ENCODE assay signal across 8 cellular contexts in the genomic region with DNA sequence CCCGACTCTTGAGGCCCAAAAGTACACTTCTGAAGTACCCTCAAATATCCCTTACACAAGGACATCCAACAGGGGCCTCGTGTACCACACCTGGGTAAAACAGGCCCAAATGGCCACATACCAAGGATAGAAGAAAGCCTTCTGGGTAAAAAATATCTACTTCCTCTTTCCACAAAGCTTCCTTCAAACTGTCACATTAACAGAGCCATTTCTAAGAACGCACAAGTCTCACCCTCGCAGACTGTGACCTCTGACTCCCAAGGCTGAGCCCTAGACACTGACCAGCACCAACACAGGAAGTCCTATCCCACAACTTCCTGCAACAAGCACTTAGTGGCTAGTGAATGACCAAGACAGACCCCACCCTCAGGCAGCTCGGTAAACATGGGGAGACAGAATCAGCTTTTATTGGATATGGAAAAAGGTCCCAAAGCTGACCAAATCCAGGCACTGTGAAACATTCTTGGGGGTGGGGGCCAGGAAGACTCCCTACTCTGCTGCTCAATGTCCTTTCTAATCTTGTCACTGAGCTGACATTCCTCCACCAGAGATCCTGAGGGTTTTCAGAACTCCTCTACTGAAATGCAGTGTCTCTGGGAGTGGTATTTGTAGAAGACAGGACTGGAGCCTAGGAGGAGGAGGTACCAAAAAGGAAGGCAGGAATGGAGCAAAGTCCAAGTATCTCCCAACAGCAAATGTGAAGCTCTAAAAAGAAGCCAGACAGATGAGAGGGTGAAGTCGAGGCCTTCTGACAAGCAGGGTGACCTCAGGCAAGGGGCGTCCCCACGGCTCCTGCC. TPM values are rescaled to one million over a fixed set of nuclear protein-coding genes. Genes with fewer than 3 reads are reported as not detected.
DNase-seq lines count a peak whose midpoint lies in the region; ATAC-seq, FAIRE-seq and TF ChIP-seq lines count a peak whose summit lies in the region.

No MANE protein-coding gene starts in this region.

- peaks cover 13% of the 10 kb centered on the region for H3K4me1 ChIP-seq in OCI-LY7 (ENCODE audit: insufficient read depth, low read length, poor library complexity, severe bottlenecking)
- H3K4me1 ChIP-seq in H1 (replicated peaks in 1 of 4; ENCODE audit: control insufficient read depth in 3 of 4, insufficient read depth in 4 of 4, low read length in 3 of 4), result peaks cover 43 to 71% (median 53%) of the 10 kb centered on the region in 4 experiments

- peak; percentile 86 to 89 for ATAC-seq in natural killer cell treated with Interleukin-12 subunit alpha and Interleukin-12 subunit beta and Interleukin-15 and Interleukin-18, amount 100 ng/mL, for 72 hours
- ATAC-seq in GM18502 (IDR thresholded peaks at IDR 0.05; ENCODE audit: poor library complexity, unreplicated experiment), result no peak

- no peaks in the 10 kb centered on the region for H4K20me1 ChIP-seq in OCI-LY7 (ENCODE audit: insufficient read depth, low read length)
- H4K20me1 ChIP-seq in H1 (replicated peaks in 1 of 2; ENCODE audit: control insufficient read depth in 1 of 2, insufficient read depth in 2 of 2, low read length in 2 of 2), result peaks cover 0 to 2% of the 10 kb centered on the region in 2 experiments

- peak overlapping the region; percentile 99 for H2BK5ac ChIP-seq in H1 (ENCODE audit: low read depth, low read length)

- peak overlapping the region; percentile 66 for H3K18ac ChIP-seq in H1 (ENCODE audit: extremely low read depth, low read length)

- peak overlapping the region; percentile 36 for H2BK120ac ChIP-seq in H1 (replicated peaks; ENCODE audit: low read depth, low read length)

- H3K23me2 ChIP-seq in H1 (ENCODE audit: low read depth, low read length), result peaks cover 2% of the 10 kb centered on the region; the same call in 1 of the 2 replicates

- H2AFZ ChIP-seq in OCI-LY7 (ENCODE audit: low read length) (no peak overlapping the region), H1 (ENCODE audit: low read length) (no peak overlapping the region)

- H3K4me1 Mint-ChIP-seq in natural killer cell treated with Interleukin-12 subunit alpha and Interleukin-12 subunit beta and Interleukin-15 and Interleukin-18, amount 100 ng/mL, for 72 hours (ENCODE audit: low read depth in 2 of 2), result peaks cover 83 to 89% of the 10 kb centered on the region in 2 donors

- peak; percentile 33 for DNase-seq in GM10248 (ENCODE audit: extremely low spot score)
- peak; percentile 50 for DNase-seq in OCI-LY7 (ENCODE audit: low spot score)
- DNase-seq in H1 (ENCODE audit: low read depth in 1 of 2, low spot score in 2 of 2), result no peak
- peak; percentile 72 for DNase-seq in natural killer cell treated with Interleukin-12 subunit alpha and Interleukin-12 subunit beta and Interleukin-15 and Interleukin-18, amount 100 ng/mL, for 72 hours (ENCODE audit: low spot score)
- no peak for DNase-seq in occipital lobe (lab: John Stamatoyannopoulos, UW)
- no peak for DNase-seq in cerebellar cortex (ENCODE audit: low spot score)
- no peak for DNase-seq in NCI-H2227 treated with DMSO at 0.1 percent for 48 hours (lab: John Stamatoyannopoulos, UW)

- intact Hi-C loops in OCI-LY7 (cut with micrococcal nuclease; ENCODE audit: unreplicated experiment), result no loop called here

- peaks cover 12% of the 10 kb centered on the region; the same call in 1 of the 2 replicates for H3K79me2 ChIP-seq in OCI-LY7 (ENCODE audit: insufficient read depth, low read depth, low read length)
- peaks cover 13 to 81% of the 10 kb centered on the region in 2 experiments for H3K79me2 ChIP-seq in H1 (ENCODE audit: control insufficient read depth in 1 of 2, insufficient read depth in 2 of 2, low read length in 2 of 2)

- H2AK5ac ChIP-seq in H1 (ENCODE audit: low read depth, low read length), result peak overlapping the region; percentile 97

- H2BK15ac ChIP-seq in H1 (ENCODE audit: low read length), result peak overlapping the region; percentile 97

- POLR2A ChIA-PET in GM10248 (lab: Yijun Ruan, JAX) (no interaction called here), OCI-LY7 (lab: Charles Lee) (interaction anchor here (0.6 to 1.2 kb wide), 2 partner anchors 16 to 55 kb away, joined by 3 to 5 read pairs; partner anchors contain the start of genes KCTD10 and UBE3B), H1 (lab: Charles Lee; ENCODE audit: partially characterized antibody) (interaction anchor here (3.0 kb wide), 1 partner anchor 16 kb away, joined by 23 read pairs; the partner anchor contains the start of genes KCTD10 and UBE3B)

- no peaks in the 10 kb centered on the region for H3K9me3 Mint-ChIP-seq in natural killer cell treated with Interleukin-12 subunit alpha and Interleukin-12 subunit beta and Interleukin-15 and Interleukin-18, amount 100 ng/mL, for 72 hours

- H3K56ac ChIP-seq in H1 (replicated peaks; ENCODE audit: insufficient read length, low read depth, low read length), result no peak overlapping the region

- CTCF ChIA-PET in GM10248 (lab: Yijun Ruan, JAX), result interaction anchor here (0.9 to 1.9 kb wide), 4 partner anchors 9 to 384 kb away, joined by 3 to 5 read pairs (median 4); no protein-coding TSS in a partner anchor
- CTCF ChIA-PET in OCI-LY7 (lab: Charles Lee; ENCODE audit: unreplicated experiment), result no interaction called here
- CTCF ChIA-PET in H1 (lab: Charles Lee; ENCODE audit: partially characterized antibody), result interaction anchor here (1.0 to 19.5 kb wide), 5 partner anchors 10 to 97 kb away, joined by 3 to 245 read pairs (median 3); no protein-coding TSS in a partner anchor

- H4K5ac ChIP-seq in H1 (ENCODE audit: insufficient read length, low read depth, low read length), result peak overlapping the region; percentile 7

- peak overlapping the region; percentile 82 for H4K91ac ChIP-seq in H1 (replicated peaks; ENCODE audit: insufficient read length, low read length)

- TF ChIP-seq POLR2A in H1 (IDR thresholded peaks at IDR 0.05; ENCODE audit: control extremely low read depth in 1 of 2, low read depth in 2 of 2, low read length in 2 of 2), result no peak

- no peak overlapping the region for H3K14ac ChIP-seq in H1 (ENCODE audit: insufficient read length)

- peaks cover 13% of the 10 kb centered on the region for H3K79me1 ChIP-seq in H1 (ENCODE audit: low read depth, low read length)

- 0 out of 2 replicates have a peak overlapping the region, but pooled peaks have one; percentile 35 for H4K8ac ChIP-seq in H1 (ENCODE audit: extremely low read depth, insufficient read depth, low read length)

- no peaks in the 10 kb centered on the region for H3K27me3 ChIP-seq in H1 (replicated peaks in 1 of 4; ENCODE audit: control insufficient read depth in 3 of 4, extremely low read depth in 1 of 4, insufficient read depth in 3 of 4, low read length in 3 of 4)

- peak overlapping the region; percentile 98 for H2BK12ac ChIP-seq in H1 (ENCODE audit: low read depth, low read length)

- no peak overlapping the region; a peak in 2 of 7 replicates for H3K9ac ChIP-seq in H1 (replicated peaks in 1 of 4; ENCODE audit: extremely low read depth in 1 of 4, low read depth in 3 of 4, low read length in 3 of 4)

- peak overlapping the region; percentile 24 for H3K27ac ChIP-seq in OCI-LY7 (ENCODE audit: low read depth, low read length, poor library complexity, severe bottlenecking)
- H3K27ac ChIP-seq in H1 (ENCODE audit: low read depth, low read length), result peak overlapping the region; percentile 62; the same call in 1 of the 2 replicates

- BruUV-seq in OCI-LY7 (replicated peaks; lab: Mats Ljungman, UMichigan), result no TSS peak

- peaks cover 28% of the 10 kb centered on the region for H3K36me3 Mint-ChIP-seq in natural killer cell treated with Interleukin-12 subunit alpha and Interleukin-12 subunit beta and Interleukin-15 and Interleukin-18, amount 100 ng/mL, for 72 hours

- WGBS in H1 (ENCODE audit: extremely low coverage in 1 of 2, insufficient coverage in 1 of 2, insufficient read length in 1 of 2, insufficient replicate concordance in 2 of 2, low coverage in 1 of 2, low lambda C conversion rate in 2 of 2, missing lambda C conversion rate in 1 of 2), 2 experiments, result 85% methylated on average over 8 of the region's 8 CpGs; no CpG with 5 or more reads in 1 of the 2 experiments

- H3K27ac Mint-ChIP-seq in natural killer cell treated with Interleukin-12 subunit alpha and Interleukin-12 subunit beta and Interleukin-15 and Interleukin-18, amount 100 ng/mL, for 72 hours, result peak overlapping the region; percentile 93 to 95

- H3K9me3 ChIP-seq in OCI-LY7 (ENCODE audit: low read length) (no peaks in the 10 kb centered on the region), H1 (ENCODE audit: insufficient read depth in 2 of 2, low read depth in 1 of 2, low read length in 1 of 2) (no peaks in the 10 kb centered on the region)

- no peak overlapping the region for H2BK20ac ChIP-seq in H1 (ENCODE audit: low read length)

- TF ChIP-seq EP300 in H1 (IDR thresholded peaks at IDR 0.05; ENCODE audit: borderline replicate concordance in 1 of 2, low read depth in 2 of 2, low read length in 2 of 2), result no peak

- H3K4ac ChIP-seq in H1 (replicated peaks; ENCODE audit: insufficient read length, low read depth, low read length), result no peak overlapping the region

- H3K36me3 ChIP-seq in OCI-LY7 (ENCODE audit: insufficient read depth, low read length), result peaks cover 55% of the 10 kb centered on the region
- H3K36me3 ChIP-seq in H1 (ENCODE audit: control insufficient read depth in 2 of 4, insufficient read depth in 4 of 4, low read length in 3 of 4), result peaks cover 3 to 25% (median 11%) of the 10 kb centered on the region in 4 experiments; a peak in 6 of 8 replicates

- H3K4me2 ChIP-seq in OCI-LY7 (ENCODE audit: low read length), result peak overlapping the region; percentile 43
- H3K4me2 ChIP-seq in H1 (ENCODE audit: insufficient read depth in 1 of 2, low read depth in 2 of 2, low read length in 2 of 2), result peak overlapping the region in 1 of 2 experiments; percentile 7; a peak in 1 of 4 replicates

- no peak for TF ChIP-seq RAD21 in H1 (IDR thresholded peaks at IDR 0.05 in 1 of 2, conservative IDR thresholded peaks at IDR 0.05 in 1 of 2; ENCODE audit: low read depth in 2 of 2, low read length in 2 of 2)

- peak overlapping the region; percentile 77 for H3K4me3 Mint-ChIP-seq in natural killer cell treated with Interleukin-12 subunit alpha and Interleukin-12 subunit beta and Interleukin-15 and Interleukin-18, amount 100 ng/mL, for 72 hours

- no peaks in the 10 kb centered on the region for H3K9me2 ChIP-seq in OCI-LY7 (ENCODE audit: insufficient read depth, low read length)

- H3K4me3 ChIP-seq in OCI-LY7 (ENCODE audit: low read depth, low read length, poor library complexity, severe bottlenecking) (no peak overlapping the region), H1 (ENCODE audit: extremely low read depth in 1 of 4, insufficient read depth in 2 of 4, low read depth in 3 of 4, low read length in 4 of 4) (no peak overlapping the region)

- FAIRE-seq in H1 (lab: Jason Lieb, UNC), result no peak

- H3K27me3 Mint-ChIP-seq in natural killer cell treated with Interleukin-12 subunit alpha and Interleukin-12 subunit beta and Interleukin-15 and Interleukin-18, amount 100 ng/mL, for 72 hours, result no peaks in the 10 kb centered on the region

- H3K23ac ChIP-seq in H1 (ENCODE audit: insufficient read length), result no peak overlapping the region

- TF ChIP-seq CTCF in GM10248 (IDR thresholded peaks at IDR 0.05; ENCODE audit: control extremely low read depth, extremely low read depth, low read depth, missing control alignments) (no peak), OCI-LY7 (conservative IDR thresholded peaks at IDR 0.05; ENCODE audit: low read length) (no peak), H1 (IDR thresholded peaks at IDR 0.05; ENCODE audit: control extremely low read depth in 1 of 3, insufficient read depth in 1 of 3, low read depth in 1 of 3, low read length in 3 of 3) (no peak)

RNA-seq across cellular contexts. Expression of gene KCTD10, which starts 15.9 kb away (rescaled TPM):
- total RNA-seq in OCI-LY7 (2014; rRNA removed; shearing (Covaris generic)), result 26.4 and 28.1 TPM in 2 replicates
- total RNA-seq in OCI-LY7 (2022) (43.5 and 45.7 TPM in 2 replicates), occipital lobe (55.2 TPM)
- 52.4 and 54.3 TPM in 2 replicates for total RNA-seq in H1 (2021; fragmentation: NEBNext Ultra II Directional; extraction: Animal tissue kit (Norgen Biotek cat#: 25700))
- 45.3 and 59.6 TPM in 2 replicates for polyA plus RNA-seq in H1 (2011; rRNA removed)
- 47.2 TPM for polyA plus RNA-seq in H1 (2011; cell fraction: cytosol; rRNA removed)
- 64.7 TPM for polyA plus RNA-seq in H1 (2011; cell fraction: nucleus; rRNA removed)
- 35.2 to 45.9 TPM (median 38.3 TPM) in 4 replicates for polyA plus RNA-seq in H1 (2012, experiment 1 of 2)
- 22.6 TPM for polyA plus RNA-seq in H1 (2012, experiment 2 of 2)
- 30.1 TPM for polyA plus RNA-seq in H1 (2013, experiment 1 of 2)
- 33.7 TPM for polyA plus RNA-seq in H1 (2013, experiment 2 of 2)
- 113 and 125 TPM in 2 replicates for polyA minus RNA-seq in H1 (2011; rRNA and poly(A)+ RNA removed)
- 49.3 TPM for polyA minus RNA-seq in H1 (2011; cell fraction: cytosol; rRNA and poly(A)+ RNA removed)
- polyA minus RNA-seq in H1 (2011; cell fraction: nucleus; rRNA and poly(A)+ RNA removed), result 86.0 TPM
- total RNA-seq in natural killer cell treated with Interleukin-12 subunit alpha and Interleukin-12 subunit beta and Interleukin-15 and Interleukin-18, amount 100 ng/mL, for 72 hours, result 10 to 100 TPM; 49.9 to 92.0 TPM

RNA-seq across cellular contexts. Expression of gene UBE3B, which starts 16.2 kb away (rescaled TPM):
- total RNA-seq in OCI-LY7 (2014; rRNA removed; shearing (Covaris generic)), result 21.2 and 32.6 TPM in 2 replicates
- total RNA-seq in OCI-LY7 (2022) (27.8 and 32.7 TPM in 2 replicates), occipital lobe (24.3 TPM)
- 21.1 and 21.8 TPM in 2 replicates for total RNA-seq in H1 (2021; fragmentation: NEBNext Ultra II Directional; extraction: Animal tissue kit (Norgen Biotek cat#: 25700))
- polyA plus RNA-seq in H1 (2011; rRNA removed), result 14.0 and 17.1 TPM in 2 replicates
- polyA plus RNA-seq in H1 (2011; cell fraction: cytosol; rRNA removed), result 15.4 TPM
- polyA plus RNA-seq in H1 (2011; cell fraction: nucleus; rRNA removed), result 42.4 TPM
- 13.8 to 15.2 TPM (median 14.2 TPM) in 4 replicates for polyA plus RNA-seq in H1 (2012, experiment 1 of 2)
- 6.5 TPM for polyA plus RNA-seq in H1 (2012, experiment 2 of 2)
- polyA plus RNA-seq in H1 (2013, experiment 1 of 2), result 14.9 TPM
- polyA plus RNA-seq in H1 (2013, experiment 2 of 2), result 15.1 TPM
- polyA minus RNA-seq in H1 (2011; rRNA and poly(A)+ RNA removed), result 29.4 and 36.8 TPM in 2 replicates
- polyA minus RNA-seq in H1 (2011; cell fraction: cytosol; rRNA and poly(A)+ RNA removed), result 13.9 TPM
- polyA minus RNA-seq in H1 (2011; cell fraction: nucleus; rRNA and poly(A)+ RNA removed), result 40.1 TPM
- total RNA-seq in natural killer cell treated with Interleukin-12 subunit alpha and Interleukin-12 subunit beta and Interleukin-15 and Interleukin-18, amount 100 ng/mL, for 72 hours, result 10 to 100 TPM; 38.9 to 39.2 TPM

Comparison
In these comparisons a context has a peak if more than half of its experiments do, and no peak if none do; other contexts are left out.
1. DNase-seq: peak in GM10248 (single experiment), OCI-LY7 (single experiment) and natural killer cell treated with Interleukin-12 subunit alpha and Interleukin-12 subunit beta and Interleukin-15 and Interleukin-18, amount 100 ng/mL, for 72 hours (single experiment); none in H1 (0 of 2), occipital lobe (single experiment), cerebellar cortex (single experiment) and NCI-H2227 treated with DMSO at 0.1 percent for 48 hours (single experiment).